17 cellular contexts compared by ENCODE assay signal in the genomic region with DNA sequence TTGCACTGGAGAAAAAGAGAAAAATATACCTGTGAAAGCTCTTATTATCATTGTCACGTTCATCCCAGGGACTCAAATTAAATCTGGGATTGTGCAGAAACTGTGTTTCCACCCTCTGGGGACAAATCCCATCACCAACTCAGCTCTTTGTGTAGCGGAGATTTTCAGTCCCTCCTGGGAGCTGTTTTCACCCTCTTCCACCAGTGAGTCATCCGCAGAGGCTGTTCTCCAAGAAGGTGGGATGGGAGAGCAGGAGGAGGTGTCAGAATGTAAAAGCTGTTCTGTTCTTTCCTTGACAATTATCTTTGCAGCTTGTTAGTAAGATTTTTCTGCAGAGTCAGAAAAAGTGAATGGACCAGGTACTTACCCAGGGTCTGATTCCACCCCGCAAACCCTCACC. TPM values are rescaled to one million over a fixed set of nuclear protein-coding genes. Genes with fewer than 3 reads are reported as not detected.
"Had no signal": no experiment of that assay in that cellular context is flagged by ENCODE, and none has a peak within 500 bp of the region (broad histone marks: within the 10 kb centered on the region; RNA-seq: fewer than 3 reads in every experiment).

No MANE protein-coding gene starts in this region.

- DNase-seq: activated CD4-positive, alpha-beta memory T cell treated with anti-CD3 and anti-CD28 coated beads, Interleukin-2, amount 10 ng/mL, durations not matched to agents 7 days and 5 days; activated CD4-positive, alpha-beta T cell treated with anti-CD3 and anti-CD28 coated beads, Interleukin-2, amount 10 ng/mL, durations not matched to agents 24 days and 14 days; activated CD8-positive, alpha-beta memory T cell treated with anti-CD3 and anti-CD28 coated beads, Interleukin-2, amount 10 ng/mL, durations not matched to agents 7 days and 5 days; aorta; central memory CD4-positive, alpha-beta T cell; colonic mucosa; foreskin fibroblast; kidney; lower lobe of right lung; naive thymus-derived CD8-positive, alpha-beta T cell; pancreas; psoas muscle; right cardiac atrium; stimulated activated CD4-positive, alpha-beta T cell treated with anti-CD3 and anti-CD28 coated beads, Interleukin-4, amount 100 ng/mL, for 24 hours; stimulated activated naive CD4-positive, alpha-beta T cell treated with Interleukin-2 at 50 U/mL for 16 hours; tibial artery had no signal

- H3K27ac ChIP-seq: colonic mucosa, epithelial cell of prostate, lower lobe of right lung, pancreas, psoas muscle, tibial artery had no signal

RNA-seq across cellular contexts. Expression of a gene that starts 28.0 kb away (rescaled TPM):
- total RNA-seq: activated CD8-positive, alpha-beta memory T cell treated with anti-CD3 and anti-CD28 coated beads, Interleukin-2, amount 10 ng/mL, durations not matched to agents 7 days and 5 days had no signal
